ENCODE assay signal across 16 cellular contexts in the genomic region with DNA sequence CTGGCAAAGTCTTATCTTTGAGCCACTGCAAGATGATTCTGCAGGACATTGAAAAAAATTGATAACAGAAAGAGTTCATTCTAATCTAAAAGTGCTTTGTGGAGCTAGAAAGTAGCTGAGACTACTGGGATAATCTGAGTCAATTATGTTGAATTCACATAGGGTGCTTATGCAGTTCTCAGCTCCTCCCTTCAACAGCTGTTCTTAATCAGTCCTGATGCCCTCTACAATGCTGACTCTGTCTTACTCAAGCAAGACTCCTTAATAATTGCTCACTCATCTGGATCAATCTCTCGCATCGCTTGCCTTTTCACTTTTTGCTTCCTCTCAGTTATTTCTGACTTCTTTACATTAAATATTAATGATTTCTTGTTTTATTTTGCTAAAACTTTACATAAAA.
"Had no signal": no experiment of that assay in that cellular context is flagged by ENCODE, and none has a peak within 500 bp of the region (broad histone marks: within the 10 kb centered on the region; RNA-seq: fewer than 3 reads in every experiment).

No MANE protein-coding gene starts in this region.

- H3K4me1 ChIP-seq: body of pancreas, suprapubic skin had no signal

- H3K27me3 ChIP-seq: body of pancreas, suprapubic skin had no signal

- H3K36me3 Mint-ChIP-seq: activated naive CD4-positive, alpha-beta T cell treated with anti-CD3 and anti-CD28 coated beads, Interleukin-2, amount 50 U/mL, for 24 hours; naive thymus-derived CD8-positive, alpha-beta T cell; type B pancreatic cell had no signal

- H3K27ac ChIP-seq: body of pancreas, coronary artery, epithelial cell of prostate, suprapubic skin had no signal

- DNase-seq: body of pancreas; central memory CD4-positive, alpha-beta T cell; effector CD8-positive, alpha-beta T cell; hypothalamus; mucosa of descending colon; naive thymus-derived CD8-positive, alpha-beta T cell; stimulated activated CD4-positive, alpha-beta T cell treated with anti-CD3 and anti-CD28 coated beads, Interleukin-2, amount 100 ng/mL, for 48 hours; stimulated activated naive CD4-positive, alpha-beta T cell treated with Interleukin-2 at 50 U/mL for 16 hours had no signal

- H3K4me3 ChIP-seq: body of pancreas, coronary artery, lung, mucosa of descending colon, suprapubic skin had no signal

- H3K27me3 Mint-ChIP-seq: activated naive CD4-positive, alpha-beta T cell treated with anti-CD3 and anti-CD28 coated beads, Interleukin-2, amount 50 U/mL, for 24 hours; naive thymus-derived CD8-positive, alpha-beta T cell; type B pancreatic cell had no signal

- H3K36me3 ChIP-seq: suprapubic skin had no signal

- H3K4me1 Mint-ChIP-seq: activated naive CD4-positive, alpha-beta T cell treated with anti-CD3 and anti-CD28 coated beads, Interleukin-2, amount 50 U/mL, for 24 hours; naive thymus-derived CD8-positive, alpha-beta T cell had no signal

- H3K27ac Mint-ChIP-seq: activated naive CD4-positive, alpha-beta T cell treated with anti-CD3 and anti-CD28 coated beads, Interleukin-2, amount 50 U/mL, for 24 hours; naive thymus-derived CD8-positive, alpha-beta T cell; T-helper 1 cell treated with Interleukin-12 subunit alpha and Interleukin-12 subunit beta and Interleukin-4 antibody, amounts not matched to agents 30 μg/mL and 1 μg/mL, for 36 hours; type B pancreatic cell had no signal

- H3K9me3 ChIP-seq: body of pancreas had no signal

- ATAC-seq: activated CD4-positive, CD25-positive, alpha-beta regulatory T cell treated with anti-CD3 and anti-CD28 coated beads, Interleukin-2, amount 50 U/mL, for 24 hours; body of pancreas; mucosa of descending colon; naive thymus-derived CD8-positive, alpha-beta T cell had no signal

- H3K4me3 Mint-ChIP-seq: activated naive CD4-positive, alpha-beta T cell treated with anti-CD3 and anti-CD28 coated beads, Interleukin-2, amount 50 U/mL, for 24 hours; naive thymus-derived CD8-positive, alpha-beta T cell; T-helper 1 cell treated with Interleukin-12 subunit alpha and Interleukin-12 subunit beta and Interleukin-4 antibody, amounts not matched to agents 30 μg/mL and 1 μg/mL, for 36 hours; type B pancreatic cell had no signal
